ENCODE assay signal across 8 cellular contexts in the genomic region with DNA sequence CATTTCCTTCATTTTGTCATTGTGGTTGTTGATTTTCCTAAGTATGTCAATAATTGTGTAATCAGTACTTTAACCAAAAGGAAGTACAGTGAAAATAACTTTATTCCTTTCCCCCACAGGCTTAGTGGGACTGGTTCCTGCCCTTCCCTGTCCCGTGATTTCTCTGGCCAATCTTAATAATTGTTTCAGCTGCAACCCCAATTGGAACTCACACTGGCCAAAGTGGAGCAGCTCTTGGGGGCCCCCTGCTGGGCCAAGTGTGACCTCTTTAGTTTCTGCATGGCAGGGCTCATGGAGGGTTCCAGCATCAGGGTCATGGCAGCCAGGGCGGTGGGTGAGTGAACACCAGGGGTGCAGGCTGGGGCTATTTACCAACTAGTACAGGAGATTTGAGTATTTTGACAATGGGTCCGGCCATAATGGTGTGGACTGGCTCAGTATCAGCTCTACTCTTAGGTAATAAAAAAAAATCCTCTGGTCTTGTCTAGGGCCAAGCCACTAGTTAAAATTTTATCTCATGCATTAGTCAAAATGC. TPM values are rescaled to one million over a fixed set of nuclear protein-coding genes. Genes with fewer than 3 reads are reported as not detected.
A peak's percentile ranks its signal among the peaks of the same experiment; 100 is the strongest.
DNase-seq lines count a peak whose midpoint lies in the region; ATAC-seq, FAIRE-seq and TF ChIP-seq lines count a peak whose summit lies in the region.

No MANE protein-coding gene starts in this region.

- no peak overlapping the region for H3K4me3 ChIP-seq in KMS-11 (IDR thresholded peaks at IDR 0.05; ENCODE audit: insufficient read depth, low read depth, low read length)
- no peak overlapping the region for H3K4me3 ChIP-seq in upper lobe of right lung

- TF ChIP-seq CTCF in D721Med (IDR thresholded peaks at IDR 0.05; ENCODE audit: insufficient read depth, missing control alignments) (peak; percentile 48), KMS-11 (conservative IDR thresholded peaks at IDR 0.05; ENCODE audit: low read depth, low read length) (peak; percentile 97), upper lobe of right lung (IDR thresholded peaks at IDR 0.05) (peak; percentile 81)

- H4K20me1 ChIP-seq in KMS-11 (ENCODE audit: insufficient read depth) = no peaks in the 10 kb centered on the region

- H3K9me3 ChIP-seq in upper lobe of right lung = no peaks in the 10 kb centered on the region

- H3K27me3 ChIP-seq in KMS-11 (ENCODE audit: insufficient read depth, low read depth) (no peaks in the 10 kb centered on the region), upper lobe of right lung (no peaks in the 10 kb centered on the region)

- peak overlapping the region; percentile 71 for H3K4me2 ChIP-seq in KMS-11

- H3K4me1 ChIP-seq in KMS-11 (ENCODE audit: low read depth, poor library complexity, severe bottlenecking) = peaks cover 22% of the 10 kb centered on the region
- no peaks in the 10 kb centered on the region for H3K4me1 ChIP-seq in upper lobe of right lung

- peak overlapping the region; percentile 91 for H2AFZ ChIP-seq in KMS-11 (ENCODE audit: low read depth)

- no peaks in the 10 kb centered on the region for H3K79me2 ChIP-seq in KMS-11 (ENCODE audit: insufficient read depth, low read depth)

- ATAC-seq in GM21447 (IDR thresholded peaks at IDR 0.05; ENCODE audit: unreplicated experiment) (peak; percentile 69), upper lobe of right lung (peak; percentile 96)

- intact Hi-C loops in posterior cingulate gyrus (cut with DNase I) (loop anchor here (5.0 to 10.0 kb wide), 2 partner anchors 281 to 519 kb away; partner anchors contain the start of gene PALS2), upper lobe of right lung (cut with DNase I) (loop anchor here (10.0 kb wide), 1 partner anchor 279 kb away; no protein-coding TSS in a partner anchor)

- DNase-seq in D721Med (ENCODE audit: insufficient read length, low spot score) = no peak
- peak; percentile 79 to 83 for DNase-seq in SHP77 (lab: John Stamatoyannopoulos, UW)
- DNase-seq in activated T-helper 9 cell treated with anti-CD3 and anti-CD28 coated beads, Interleukin-2, amount 50 U/mL, for 16 hours (ENCODE audit: low read depth) = peak; percentile 67
- peak; percentile 38 for DNase-seq in globus pallidus (ENCODE audit: low spot score)
- peak; percentile 23 to 91 (median 58) for DNase-seq in posterior cingulate gyrus
- DNase-seq in upper lobe of right lung = peak; percentile 88

- no peak for FAIRE-seq in D721Med (lab: Jason Lieb, UNC)

- H3K36me3 ChIP-seq in KMS-11 (ENCODE audit: insufficient read depth) = no peaks in the 10 kb centered on the region
- no peaks in the 10 kb centered on the region for H3K36me3 ChIP-seq in upper lobe of right lung

- peak overlapping the region; percentile 38; the same call in 1 of the 2 replicates for H3K9ac ChIP-seq in KMS-11

- H3K27ac ChIP-seq in KMS-11 (peak overlapping the region; percentile 41; the same call in 1 of the 2 replicates), upper lobe of right lung (no peak overlapping the region)

RNA-seq across cellular contexts. Expression of gene CYCS, which starts 31.7 kb away (rescaled TPM):
- 72.8 TPM for total RNA-seq in upper lobe of right lung
